17 cellular contexts compared by ENCODE assay signal in the genomic region with DNA sequence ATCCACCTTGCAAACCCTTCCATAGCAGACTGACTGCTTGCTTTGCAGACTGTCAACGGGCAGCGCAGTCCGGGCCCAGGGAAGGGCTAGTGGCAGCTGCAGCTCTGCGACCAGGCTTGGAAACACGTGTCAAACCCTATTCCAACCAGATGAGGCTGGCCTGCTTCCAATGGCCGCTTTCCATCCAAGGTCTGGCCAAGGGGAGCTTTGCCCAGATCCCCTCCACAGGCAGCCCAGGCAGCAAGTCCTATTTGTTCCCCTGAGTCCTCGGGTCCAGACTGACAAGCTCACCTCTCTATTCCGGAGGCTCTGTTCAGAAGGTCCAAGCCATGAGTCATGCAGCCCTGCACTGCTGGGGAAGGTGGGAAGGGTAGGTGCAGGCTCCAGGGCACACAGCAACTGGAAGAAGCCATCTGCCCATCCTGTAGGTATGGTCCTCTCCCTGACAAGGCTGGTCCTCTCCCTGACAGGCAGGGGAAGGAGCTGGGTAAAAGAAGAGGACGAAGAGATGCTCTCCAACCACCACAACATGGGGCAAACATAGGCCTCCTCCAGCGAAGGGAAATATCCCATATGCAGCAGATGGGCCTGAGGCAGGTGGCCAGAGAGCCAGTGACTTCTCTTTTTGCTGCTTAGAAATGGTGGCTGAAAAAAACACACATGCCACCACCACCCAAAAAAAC. TPM values are rescaled to one million over a fixed set of nuclear protein-coding genes. Genes with fewer than 3 reads are reported as not detected.
DNase-seq lines count a peak whose midpoint lies in the region; ATAC-seq lines count a peak whose summit lies in the region.
"Had no signal": no experiment of that assay in that cellular context is flagged by ENCODE, and none has a peak within 500 bp of the region (broad histone marks: within the 10 kb centered on the region; RNA-seq: fewer than 3 reads in every experiment).

No MANE protein-coding gene starts in this region.

- H3K9me3 ChIP-seq in adipocyte (ENCODE audit: control insufficient read depth, low read length) (no peaks in the 10 kb centered on the region), aorta (ENCODE audit: control insufficient read depth, low read length) (no peaks in the 10 kb centered on the region)

- no peaks in the 10 kb centered on the region for H3K36me3 ChIP-seq in adipocyte (ENCODE audit: control insufficient read depth, insufficient read depth, low read length, severe bottlenecking)
- H3K36me3 ChIP-seq in aorta (ENCODE audit: control insufficient read depth in 1 of 2, insufficient read depth in 2 of 2, low read length in 1 of 2): no peaks in the 10 kb centered on the region

- H3K4me1 ChIP-seq in adipocyte (ENCODE audit: control insufficient read depth, insufficient read depth, low read length): peaks cover 19% of the 10 kb centered on the region
- peaks cover 0 to 5% of the 10 kb centered on the region in 2 donors for H3K4me1 ChIP-seq in aorta (ENCODE audit: control insufficient read depth in 1 of 2, insufficient read depth in 2 of 2, low read length in 2 of 2)

- H3K4me1 Mint-ChIP-seq in activated naive CD4-positive, alpha-beta T cell treated with anti-CD3 and anti-CD28 coated beads, Interleukin-2, amount 50 U/mL, for 24 hours: peaks cover 44% of the 10 kb centered on the region

- no peaks in the 10 kb centered on the region for H3K9me3 Mint-ChIP-seq in activated naive CD4-positive, alpha-beta T cell treated with anti-CD3 and anti-CD28 coated beads, Interleukin-2, amount 50 U/mL, for 24 hours

- DNase-seq in activated naive CD4-positive, alpha-beta T cell treated with Interleukin-2 at 50 U/mL for 16 hours: no peak
- DNase-seq in adipocyte (ENCODE audit: low read depth): peak; percentile 4
- peak; percentile 15 for DNase-seq in inferior parietal cortex (ENCODE audit: extremely low spot score)
- DNase-seq in aorta: no peak
- DNase-seq in OCI-M1 (lab: John Stamatoyannopoulos, UW): no peak
- no peak for DNase-seq in NCI-H128 (lab: John Stamatoyannopoulos, UW; ENCODE audit: unreplicated experiment)
- no peak for DNase-seq in activated CD4-positive, alpha-beta T cell treated with anti-CD3 and anti-CD28 coated beads for 1 hour
- DNase-seq: activated CD4-positive, CD25-positive, alpha-beta regulatory T cell; activated CD8-positive, alpha-beta memory T cell treated with anti-CD3 and anti-CD28 coated beads, Interleukin-2, amount 50 U/mL, for 48 hours; cortex of kidney; erythroblast; mesenchymal stem cell; MM.1S; NCI-H82; stimulated activated CD4-positive, alpha-beta T cell treated with anti-CD3 and anti-CD28 coated beads, Interleukin-4, amount 100 ng/mL, for 24 hours; trophoblast cell had no signal

- ATAC-seq in aorta (ENCODE audit: low FRiP score): peak; percentile 47

- no peak overlapping the region for H3K27ac Mint-ChIP-seq in activated naive CD4-positive, alpha-beta T cell treated with anti-CD3 and anti-CD28 coated beads, Interleukin-2, amount 50 U/mL, for 24 hours

- peak overlapping the region; percentile 1 for H3K4me3 Mint-ChIP-seq in activated naive CD4-positive, alpha-beta T cell treated with anti-CD3 and anti-CD28 coated beads, Interleukin-2, amount 50 U/mL, for 24 hours

- H3K27me3 ChIP-seq in adipocyte (replicated peaks; ENCODE audit: control insufficient read depth, insufficient read depth, low read length): no peaks in the 10 kb centered on the region
- no peaks in the 10 kb centered on the region for H3K27me3 ChIP-seq in aorta (ENCODE audit: control insufficient read depth in 1 of 2, insufficient read depth in 2 of 2, low read length in 1 of 2)

- no peaks in the 10 kb centered on the region for H3K27me3 Mint-ChIP-seq in activated naive CD4-positive, alpha-beta T cell treated with anti-CD3 and anti-CD28 coated beads, Interleukin-2, amount 50 U/mL, for 24 hours

- 7 to 11% methylated on average over 10 of the region's 10 CpGs for WGBS in aorta, 2 donors

- intact Hi-C loops in aorta (cut with DNase I): no loop called here

- no peak overlapping the region for H3K9ac ChIP-seq in adipocyte (ENCODE audit: low read length)

- H3K4me3 ChIP-seq in adipocyte (ENCODE audit: low read length) (no peak overlapping the region), aorta (ENCODE audit: low read length in 2 of 2) (no peak overlapping the region)

- H3K36me3 Mint-ChIP-seq in activated naive CD4-positive, alpha-beta T cell treated with anti-CD3 and anti-CD28 coated beads, Interleukin-2, amount 50 U/mL, for 24 hours: no peaks in the 10 kb centered on the region

- peak overlapping the region in 1 of 2 donors; percentile 30 for H3K27ac ChIP-seq in aorta (ENCODE audit: low read depth in 1 of 2, low read length in 2 of 2)

RNA-seq across cellular contexts. Expression of gene AXIN2, which starts 22.6 kb away (rescaled TPM):
- 10 to 100 TPM; 12.8 to 13.8 TPM for total RNA-seq in aorta
- 10 to 100 TPM in 1 of 2 donors, 1 to 10 TPM in 1; 6.3 to 10.1 TPM for polyA plus RNA-seq in aorta

Comparison
In these comparisons a context has a peak if more than half of its experiments do, and no peak if none do; other contexts are left out.
1. DNase-seq: peak in adipocyte (single experiment) and inferior parietal cortex (single experiment); none in activated naive CD4-positive, alpha-beta T cell treated with Interleukin-2 at 50 U/mL for 16 hours (single experiment), aorta (0 of 2), OCI-M1 (single experiment), NCI-H128 (single experiment) and activated CD4-positive, alpha-beta T cell treated with anti-CD3 and anti-CD28 coated beads for 1 hour (single experiment).